12 cellular contexts compared by ENCODE assay signal in the genomic region with DNA sequence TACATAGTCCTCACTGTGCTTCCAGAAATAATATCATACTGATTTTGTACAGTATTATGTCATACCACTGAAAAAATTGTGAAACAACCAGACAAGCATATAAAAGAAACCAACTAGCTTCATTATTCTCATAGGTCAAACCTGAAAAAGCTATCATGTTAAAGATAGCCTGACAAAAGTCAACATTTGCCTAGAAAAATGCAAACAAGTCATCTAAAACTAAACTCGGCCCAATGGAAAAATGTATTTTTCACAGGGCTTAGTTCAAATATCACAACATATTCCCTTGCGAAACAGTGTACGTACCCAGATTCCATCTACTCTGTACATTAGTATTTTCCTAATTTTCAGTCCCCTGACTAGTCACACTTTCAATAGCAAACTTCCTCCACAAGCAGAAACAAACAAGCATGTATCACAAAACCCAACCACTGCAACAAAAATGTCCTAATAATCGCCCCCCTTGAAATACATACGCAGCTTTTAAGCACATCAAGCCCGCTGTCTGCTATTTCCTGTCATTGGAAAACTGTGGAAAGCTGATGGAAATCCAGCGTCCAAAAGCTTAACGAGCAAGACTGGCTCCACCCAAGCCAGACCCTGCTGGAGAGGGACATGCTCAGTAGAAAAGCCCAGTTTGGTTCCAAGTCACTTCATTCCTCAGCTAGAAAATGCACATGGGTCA.
A peak's percentile ranks its signal among the peaks of the same experiment; 100 is the strongest.
DNase-seq lines count a peak whose midpoint lies in the region; ATAC-seq and TF ChIP-seq lines count a peak whose summit lies in the region.
"Had no signal": no experiment of that assay in that cellular context is flagged by ENCODE, and none has a peak within 500 bp of the region (broad histone marks: within the 10 kb centered on the region; RNA-seq: fewer than 3 reads in every experiment).

No MANE protein-coding gene starts in this region.

- H3K27ac ChIP-seq in layer of hippocampus (ENCODE audit: low read depth, low read length) (peak overlapping the region; percentile 1), smooth muscle cell (ENCODE audit: low read depth) (peak overlapping the region; percentile 43)
- H3K27ac ChIP-seq in CD8-positive, alpha-beta memory T cell (ENCODE audit: low read depth, low read length): no peak overlapping the region

- peak overlapping the region; percentile 28 for H3K9ac ChIP-seq in smooth muscle cell (ENCODE audit: low read depth)

- H3K4me3 Mint-ChIP-seq in T-cell: no peak overlapping the region
- no peak overlapping the region for H3K4me3 Mint-ChIP-seq in stimulated activated effector memory CD8-positive, alpha-beta T cell treated with anti-CD3 and anti-CD28 coated beads, Interleukin-12 subunit alpha, Interleukin-12 subunit beta, amount 100 ng/mL, for 72 hours
- no peak overlapping the region for H3K4me3 Mint-ChIP-seq in CD8-positive, alpha-beta memory T cell
- H3K4me3 Mint-ChIP-seq: dendritic cell treated with granulocyte-macrophage colony-stimulating factor and Interleukin-4, amounts not matched to agents 40 ng/mL and 50 ng/mL, for 4 days had no signal

- DNase-seq in GM04503 (ENCODE audit: low read depth): peak; percentile 56
- peak; percentile 72 for DNase-seq in choroid plexus epithelial cell (ENCODE audit: low read depth)
- no peak for DNase-seq in smooth muscle cell (lab: John Stamatoyannopoulos, UW; ENCODE audit: unreplicated experiment)
- no peak for DNase-seq in T-cell
- DNase-seq in stimulated activated effector memory CD8-positive, alpha-beta T cell treated with anti-CD3 and anti-CD28 coated beads, Interleukin-12 subunit alpha, Interleukin-12 subunit beta, amount 100 ng/mL, for 72 hours (ENCODE audit: low spot score in 2 of 2): no peak
- no peak for DNase-seq in CD8-positive, alpha-beta memory T cell
- DNase-seq: activated CD8-positive, alpha-beta memory T cell treated with anti-CD3 and anti-CD28 coated beads, Interleukin-2, amount 50 U/mL, for 4 hours; naive B cell had no signal

- H3K9me3 Mint-ChIP-seq in T-cell: no peaks in the 10 kb centered on the region
- H3K9me3 Mint-ChIP-seq in stimulated activated effector memory CD8-positive, alpha-beta T cell treated with anti-CD3 and anti-CD28 coated beads, Interleukin-12 subunit alpha, Interleukin-12 subunit beta, amount 100 ng/mL, for 72 hours: peaks cover 2% of the 10 kb centered on the region
- H3K9me3 Mint-ChIP-seq in CD8-positive, alpha-beta memory T cell: peaks cover 0 to 2% (median 0%) of the 10 kb centered on the region in 5 donors
- H3K9me3 Mint-ChIP-seq: naive B cell had no signal

- TF ChIP-seq CTCF in choroid plexus epithelial cell (conservative IDR thresholded peaks at IDR 0.05; ENCODE audit: low read depth, low read length) (no peak), smooth muscle cell (IDR thresholded peaks at IDR 0.05; ENCODE audit: borderline replicate concordance, insufficient read depth, poor library complexity, severe bottlenecking) (no peak)

- peaks cover 25% of the 10 kb centered on the region for H4K20me1 ChIP-seq in smooth muscle cell (ENCODE audit: low read depth)

- H3K4me3 ChIP-seq in choroid plexus epithelial cell (ENCODE audit: low read depth, low read length) (peak overlapping the region; percentile 55), smooth muscle cell (peak overlapping the region; percentile 37)
- H3K4me3 ChIP-seq in CD8-positive, alpha-beta memory T cell (ENCODE audit: low read length): no peak overlapping the region

- peak overlapping the region; percentile 77 for H3K4me2 ChIP-seq in smooth muscle cell

- no peaks in the 10 kb centered on the region for H3K9me3 ChIP-seq in smooth muscle cell (replicated peaks; ENCODE audit: low read depth)
- H3K9me3 ChIP-seq in CD8-positive, alpha-beta memory T cell (ENCODE audit: low read length): no peaks in the 10 kb centered on the region

- no peaks in the 10 kb centered on the region for H3K4me1 Mint-ChIP-seq in T-cell
- no peaks in the 10 kb centered on the region for H3K4me1 Mint-ChIP-seq in stimulated activated effector memory CD8-positive, alpha-beta T cell treated with anti-CD3 and anti-CD28 coated beads, Interleukin-12 subunit alpha, Interleukin-12 subunit beta, amount 100 ng/mL, for 72 hours
- H3K4me1 Mint-ChIP-seq in CD8-positive, alpha-beta memory T cell: no peaks in the 10 kb centered on the region

- peak overlapping the region; percentile 61 for H2AFZ ChIP-seq in smooth muscle cell (ENCODE audit: low read depth)

- no peaks in the 10 kb centered on the region for H3K36me3 Mint-ChIP-seq in T-cell
- H3K36me3 Mint-ChIP-seq in stimulated activated effector memory CD8-positive, alpha-beta T cell treated with anti-CD3 and anti-CD28 coated beads, Interleukin-12 subunit alpha, Interleukin-12 subunit beta, amount 100 ng/mL, for 72 hours: no peaks in the 10 kb centered on the region
- H3K36me3 Mint-ChIP-seq in CD8-positive, alpha-beta memory T cell: peaks cover 0 to 9% (median 0%) of the 10 kb centered on the region in 3 donors
- H3K36me3 Mint-ChIP-seq: naive B cell had no signal

- H3F3A ChIP-seq in smooth muscle cell (ENCODE audit: low read depth): peaks cover 3% of the 10 kb centered on the region

- 41% methylated on average over 8 of the region's 8 CpGs for WGBS in smooth muscle cell (ENCODE audit: low lambda C conversion rate)

- POLR2A ChIA-PET in T-cell (lab: Charles Lee): no interaction called here
- POLR2A ChIA-PET in CD8-positive, alpha-beta memory T cell (lab: Charles Lee): no interaction called here

- peaks cover 10% of the 10 kb centered on the region for H3K4me1 ChIP-seq in smooth muscle cell (ENCODE audit: low read depth)
- H3K4me1 ChIP-seq in CD8-positive, alpha-beta memory T cell (ENCODE audit: insufficient read depth, low read length): no peaks in the 10 kb centered on the region

- H3K36me3 ChIP-seq in smooth muscle cell (ENCODE audit: low read depth): no peaks in the 10 kb centered on the region
- H3K36me3 ChIP-seq in CD8-positive, alpha-beta memory T cell (ENCODE audit: insufficient read depth, low read length): no peaks in the 10 kb centered on the region

- H3K27ac Mint-ChIP-seq in T-cell: no peak overlapping the region
- no peak overlapping the region for H3K27ac Mint-ChIP-seq in stimulated activated effector memory CD8-positive, alpha-beta T cell treated with anti-CD3 and anti-CD28 coated beads, Interleukin-12 subunit alpha, Interleukin-12 subunit beta, amount 100 ng/mL, for 72 hours
- H3K27ac Mint-ChIP-seq in CD8-positive, alpha-beta memory T cell: no peak overlapping the region
- H3K27ac Mint-ChIP-seq: dendritic cell treated with granulocyte-macrophage colony-stimulating factor and Interleukin-4, amounts not matched to agents 40 ng/mL and 50 ng/mL, for 4 days had no signal

- H3K79me2 ChIP-seq in smooth muscle cell (ENCODE audit: low read depth): peaks cover 27% of the 10 kb centered on the region

- H3K27me3 Mint-ChIP-seq in T-cell: no peaks in the 10 kb centered on the region
- H3K27me3 Mint-ChIP-seq in CD8-positive, alpha-beta memory T cell: no peaks in the 10 kb centered on the region
- H3K27me3 Mint-ChIP-seq: dendritic cell treated with granulocyte-macrophage colony-stimulating factor and Interleukin-4, amounts not matched to agents 40 ng/mL and 50 ng/mL, for 4 days; naive B cell had no signal

- CTCF ChIA-PET in T-cell (lab: Charles Lee): interaction anchor here in 1 of 2 donors (0.6 kb wide), 1 partner anchor 206 kb away, joined by 3 read pairs; no protein-coding TSS in a partner anchor
- CTCF ChIA-PET in CD8-positive, alpha-beta memory T cell (lab: Charles Lee): no interaction called here

- H3K27me3 ChIP-seq in layer of hippocampus (ENCODE audit: control insufficient read depth, insufficient read depth, low read length): no peaks in the 10 kb centered on the region
- no peaks in the 10 kb centered on the region for H3K27me3 ChIP-seq in smooth muscle cell (ENCODE audit: low read depth)
- no peaks in the 10 kb centered on the region for H3K27me3 ChIP-seq in CD8-positive, alpha-beta memory T cell (ENCODE audit: insufficient read depth, low read length, poor library complexity, severe bottlenecking)

- no peak for ATAC-seq in T-cell (replicated peaks in 1 of 4)
- no peak for ATAC-seq in stimulated activated effector memory CD8-positive, alpha-beta T cell treated with anti-CD3 and anti-CD28 coated beads, Interleukin-12 subunit alpha, Interleukin-12 subunit beta, amount 100 ng/mL, for 72 hours
- ATAC-seq in GM18861 (IDR thresholded peaks at IDR 0.05; ENCODE audit: unreplicated experiment): no peak
- ATAC-seq: SK-N-SH treated with all-trans-retinoic acid at 6 μM for 48 hours had no signal

Comparison
In these comparisons a context has a peak if more than half of its experiments do, and no peak if none do; other contexts are left out.
1. DNase-seq: peak in GM04503 (single experiment) and choroid plexus epithelial cell (single experiment); none in smooth muscle cell (single experiment), T-cell (0 of 34), stimulated activated effector memory CD8-positive, alpha-beta T cell treated with anti-CD3 and anti-CD28 coated beads, Interleukin-12 subunit alpha, Interleukin-12 subunit beta, amount 100 ng/mL, for 72 hours (0 of 2) and CD8-positive, alpha-beta memory T cell (0 of 5).